In genomic region chr7:50812109-50812508, GRCh38 we compare ENCODE assay signal across 22 cellular contexts. TPM values are rescaled to one million over a fixed set of nuclear protein-coding genes. Genes with fewer than 3 reads are reported as not detected.
DNase-seq lines count a peak whose midpoint lies in the region; ATAC-seq and TF ChIP-seq lines count a peak whose summit lies in the region.
"Had no signal": no experiment of that assay in that cellular context is flagged by ENCODE, and none has a peak within 500 bp of the region (broad histone marks: within the 10 kb centered on the region; RNA-seq: fewer than 3 reads in every experiment).

No MANE protein-coding gene starts in this region.

- no peaks in the 10 kb centered on the region for H3K27me3 Mint-ChIP-seq in Calu3 (ENCODE audit: unreplicated experiment)
- H3K27me3 Mint-ChIP-seq in endodermal cell (ENCODE audit: insufficient read depth) = peaks cover 16% of the 10 kb centered on the region
- H3K27me3 Mint-ChIP-seq in nephron (ENCODE audit: low read depth) = peaks cover 10% of the 10 kb centered on the region

- BruUV-seq in Calu3 (replicated peaks; lab: Mats Ljungman, UMichigan) = no TSS peak

- no peak overlapping the region for H3K4me3 Mint-ChIP-seq in Calu3 (ENCODE audit: low read depth, unreplicated experiment)
- H3K4me3 Mint-ChIP-seq in endodermal cell = no peak overlapping the region
- no peak overlapping the region for H3K4me3 Mint-ChIP-seq in nephron
- H3K4me3 Mint-ChIP-seq: CD14-positive monocyte; CD8-positive, alpha-beta memory T cell; T-cell had no signal

- H3K27ac Mint-ChIP-seq in Calu3 (ENCODE audit: unreplicated experiment) = peak overlapping the region; percentile 33
- H3K27ac Mint-ChIP-seq in endodermal cell = peak overlapping the region; percentile 64
- peak overlapping the region in 2 of 3 experiments; percentile 8 to 16 for H3K27ac Mint-ChIP-seq in nephron
- H3K27ac Mint-ChIP-seq: CD14-positive monocyte, T-cell had no signal

- no peak overlapping the region for H3K27ac ChIP-seq in endodermal cell (ENCODE audit: low read depth, low read length)
- H3K27ac ChIP-seq: GM23248 had no signal

- H3K4me3 ChIP-seq in Jurkat, Clone E6-1 (ENCODE audit: low read length) = no peak overlapping the region
- H3K4me3 ChIP-seq in endodermal cell (ENCODE audit: low read length) (peak overlapping the region; percentile 3), lower leg skin (ENCODE audit: low read depth, poor library complexity, severe bottlenecking) (no peak overlapping the region)
- H3K4me3 ChIP-seq: A549, GM23248, K562 had no signal

- DNase-seq in Calu3 = no peak
- DNase-seq in Jurkat, Clone E6-1 (ENCODE audit: low read depth, low spot score) = peak; percentile 11
- peak; percentile 55 for DNase-seq in endodermal cell
- no peak for DNase-seq in kidney tubule cell (ENCODE audit: low spot score)
- DNase-seq in lower leg skin (ENCODE audit: low spot score in 2 of 2) = no peak
- DNase-seq: CD8-positive, alpha-beta memory T cell; DMS79 treated with DMSO at 0.1 percent for 48 hours; GF-D8; Kasumi-1; NCI-H1105; NCI-H146; NCI-H1930; NCI-H2107; NCI-H524; NCI-H748 treated with DMSO at 0.1 percent for 48 hours; T-cell had no signal

- WGBS in endodermal cell (ENCODE audit: insufficient coverage in 1 of 2, insufficient read length in 1 of 2), 2 experiments = 31 to 78% methylated on average over 1 to 5 of the region's 5 CpGs
- 61 to 62% methylated on average over 5 of the region's 5 CpGs for WGBS in lower leg skin, 2 donors

- H3K4me1 Mint-ChIP-seq in Calu3 (ENCODE audit: low read depth, unreplicated experiment) (peaks cover 17% of the 10 kb centered on the region), endodermal cell (peaks cover 31% of the 10 kb centered on the region), nephron (no peaks in the 10 kb centered on the region)
- H3K4me1 Mint-ChIP-seq: CD14-positive monocyte; CD8-positive, alpha-beta memory T cell had no signal

- no peak for ATAC-seq in HG03457 (IDR thresholded peaks at IDR 0.05; ENCODE audit: unreplicated experiment)

- no peaks in the 10 kb centered on the region for H3K27me3 ChIP-seq in endodermal cell (ENCODE audit: control insufficient read depth, insufficient read depth, low read length, poor library complexity, severe bottlenecking)

- no peak for TF ChIP-seq POLR2A in lower leg skin (IDR thresholded peaks at IDR 0.05)

- CTCF ChIA-PET in Calu3 (lab: Charles Lee) = interaction anchor here (0.9 to 3.2 kb wide), 5 partner anchors 9 to 329 kb away, joined by 3 to 13 read pairs (median 5); no protein-coding TSS in a partner anchor

- H3K9me3 Mint-ChIP-seq in Calu3 (ENCODE audit: low read depth, unreplicated experiment) (peaks cover 3% of the 10 kb centered on the region), endodermal cell (no peaks in the 10 kb centered on the region), nephron (no peaks in the 10 kb centered on the region)

- H3K36me3 Mint-ChIP-seq in Calu3 (ENCODE audit: insufficient read depth, unreplicated experiment) = no peaks in the 10 kb centered on the region
- no peaks in the 10 kb centered on the region for H3K36me3 Mint-ChIP-seq in endodermal cell (ENCODE audit: low read depth)
- H3K36me3 Mint-ChIP-seq in nephron (ENCODE audit: low read depth) = no peaks in the 10 kb centered on the region
- H3K36me3 Mint-ChIP-seq: CD14-positive monocyte; CD8-positive, alpha-beta memory T cell; T-cell had no signal

- peaks cover 15% of the 10 kb centered on the region for H3K4me1 ChIP-seq in endodermal cell (ENCODE audit: control insufficient read depth, insufficient read depth, low read length)

- TF ChIP-seq CTCF in Calu3 (IDR thresholded peaks at IDR 0.05; ENCODE audit: unreplicated experiment) (no peak), endodermal cell (conservative IDR thresholded peaks at IDR 0.05) (no peak), nephron (IDR thresholded peaks at IDR 0.05; ENCODE audit: unreplicated experiment in 3 of 3) (no peak), lower leg skin (IDR thresholded peaks at IDR 0.05) (no peak)

- peaks cover 10% of the 10 kb centered on the region for H3K9me3 ChIP-seq in endodermal cell (ENCODE audit: control insufficient read depth, low read length)
- H3K9me3 ChIP-seq: A549 had no signal

- H3K36me3 ChIP-seq in endodermal cell (ENCODE audit: control insufficient read depth, insufficient read depth, low read length) = no peaks in the 10 kb centered on the region

- H3K9ac ChIP-seq in endodermal cell (ENCODE audit: extremely low read depth, low read length, poor library complexity, severe bottlenecking) = no peak overlapping the region
- H3K9ac ChIP-seq: GM23248 had no signal

- intact Hi-C loops in Calu3 (cut with micrococcal nuclease; ENCODE audit: unreplicated experiment) = no loop called here
- intact Hi-C loops in lower leg skin (cut with DNase I; ENCODE audit: low total_unique reads) = no loop called here

RNA-seq across cellular contexts. Expression of gene GRB10, which starts 29.4 kb away (rescaled TPM):
- total RNA-seq in Calu3 (2022) (86.2 and 90.6 TPM in 2 replicates), endodermal cell (10 to 100 TPM; 71.9 to 97.5 TPM), lower leg skin (10 to 100 TPM in 3 of 4 donors, 1 to 10 TPM in 1; 6.6 to 25.7 (median 15.2) TPM)
- 16.2 TPM for polyA plus RNA-seq in Jurkat, Clone E6-1 (2012; ENCODE audit: insufficient read depth, insufficient read length)
- 61.1 TPM for polyA plus RNA-seq in endodermal cell (2013, experiment 1 of 2)
- 56.3 TPM for polyA plus RNA-seq in endodermal cell (2013, experiment 2 of 2)

Comparison
In these comparisons a context has a peak if more than half of its experiments do, and no peak if none do; other contexts are left out.
1. DNase-seq: peak in Jurkat, Clone E6-1 (single experiment) and endodermal cell (single experiment); none in Calu3 (single experiment), kidney tubule cell (single experiment) and lower leg skin (0 of 2).
2. H3K27ac Mint-ChIP-seq: peak in every context shown above with its lines; median percentile 64 in endodermal cell; 33 in Calu3; 12 in nephron.